20 cellular contexts compared by ENCODE assay signal in the genomic region with DNA sequence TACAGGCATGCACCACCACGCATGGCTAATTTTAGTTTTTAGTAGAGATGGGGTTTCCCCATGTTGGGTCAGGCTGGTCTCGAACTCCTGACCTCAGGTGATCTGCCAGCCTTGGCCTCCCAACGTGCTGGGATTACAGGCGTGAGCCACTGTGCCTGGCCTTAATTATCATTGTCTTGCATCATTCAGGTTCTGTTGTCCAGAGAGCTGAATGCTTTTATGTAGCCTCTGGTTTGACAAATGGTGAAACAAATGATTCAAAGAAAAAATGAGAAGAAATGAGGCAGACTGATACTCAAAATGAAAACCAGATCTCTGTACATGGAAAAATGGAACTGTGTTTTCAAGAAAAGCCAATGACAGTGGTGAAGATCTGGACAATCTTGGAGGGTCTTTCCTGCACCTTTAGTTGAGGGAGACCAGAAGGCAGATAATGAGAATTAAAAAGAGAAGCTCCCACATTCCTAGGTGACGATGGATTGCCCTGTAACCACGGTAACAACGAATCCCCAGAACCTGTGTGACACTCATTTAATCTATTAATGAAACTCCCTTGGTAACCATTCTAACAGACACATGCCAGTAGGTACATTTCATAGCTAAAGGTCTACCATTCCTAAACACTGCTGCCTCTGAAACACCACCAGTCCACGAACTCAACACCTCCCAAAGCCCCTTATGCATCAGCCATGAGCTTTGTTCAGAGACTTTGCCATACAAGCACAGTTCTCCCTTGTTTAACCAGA. TPM values are rescaled to one million over a fixed set of nuclear protein-coding genes. Genes with fewer than 3 reads are reported as not detected.
"Had no signal": no experiment of that assay in that cellular context is flagged by ENCODE, and none has a peak within 500 bp of the region (broad histone marks: within the 10 kb centered on the region; RNA-seq: fewer than 3 reads in every experiment).

No MANE protein-coding gene starts in this region.

- H3K36me3 ChIP-seq: brain microvascular endothelial cell, gastrocnemius medialis, tibial artery, WERI-Rb-1 had no signal

- DNase-seq: activated CD8-positive, alpha-beta memory T cell treated with anti-CD3 and anti-CD28 coated beads, Interleukin-2, amount 10 ng/mL, durations not matched to agents 7 days and 5 days; activated naive CD4-positive, alpha-beta T cell treated with anti-CD3 and anti-CD28 coated beads, Interleukin-2, amount 10 ng/mL, durations not matched to agents 7 days and 5 days; amygdala; brain microvascular endothelial cell; cerebellar nuclear complex; gastrocnemius medialis; midbrain; retina; stimulated activated CD4-positive, alpha-beta T cell treated with anti-CD3 and anti-CD28 coated beads, Interleukin-4, amount 100 ng/mL, for 4 hours; T-cell; T1000; tibial artery; WERI-Rb-1 had no signal

- H3K4me3 Mint-ChIP-seq: activated CD8-positive, alpha-beta memory T cell treated with anti-CD3 and anti-CD28 coated beads, Interleukin-2, amount 10 ng/mL, durations not matched to agents 7 days and 5 days; activated naive CD4-positive, alpha-beta T cell treated with anti-CD3 and anti-CD28 coated beads, Interleukin-2, amount 10 ng/mL, durations not matched to agents 7 days and 5 days; T-cell had no signal

- H3K36me3 Mint-ChIP-seq: T-cell had no signal

- H3K27ac Mint-ChIP-seq: activated CD8-positive, alpha-beta memory T cell treated with anti-CD3 and anti-CD28 coated beads, Interleukin-2, amount 10 ng/mL, durations not matched to agents 7 days and 5 days; activated naive CD4-positive, alpha-beta T cell treated with anti-CD3 and anti-CD28 coated beads, Interleukin-2, amount 10 ng/mL, durations not matched to agents 7 days and 5 days had no signal

- H3K4me1 ChIP-seq: gastrocnemius medialis, parathyroid adenoma, tibial artery had no signal

- H3K9me3 ChIP-seq: gastrocnemius medialis, tibial artery had no signal

- H3K27me3 ChIP-seq: brain microvascular endothelial cell, hepatocyte had no signal

- H3K9ac ChIP-seq: parathyroid adenoma had no signal

- ATAC-seq: activated CD8-positive, alpha-beta memory T cell treated with anti-CD3 and anti-CD28 coated beads, Interleukin-2, amount 10 ng/mL, durations not matched to agents 7 days and 5 days; gastrocnemius medialis; T-cell had no signal

- H3K9me3 Mint-ChIP-seq: T-cell had no signal

- H3K4me3 ChIP-seq: gastrocnemius medialis, hepatocyte, SK-N-MC, tibial artery had no signal

- H3K27ac ChIP-seq: brain microvascular endothelial cell, gastrocnemius medialis, hepatocyte, parathyroid adenoma, tibial artery, WERI-Rb-1 had no signal

RNA-seq across cellular contexts. Expression of gene TEX48, which starts 1.6 kb away (rescaled TPM):
- total RNA-seq: dermis microvascular lymphatic vessel endothelial cell, gastrocnemius medialis, hepatocyte, kidney epithelial cell, lower leg skin, skeletal muscle tissue had no signal

RNA-seq across cellular contexts. Expression of gene TEX53, which starts 22.8 kb away (rescaled TPM):
- total RNA-seq: activated CD8-positive, alpha-beta memory T cell treated with anti-CD3 and anti-CD28 coated beads, Interleukin-2, amount 10 ng/mL, durations not matched to agents 7 days and 5 days; dermis microvascular lymphatic vessel endothelial cell; gastrocnemius medialis; hepatocyte; kidney epithelial cell; lower leg skin; skeletal muscle tissue; T-cell had no signal
